ENCODE assay signal across 14 cellular contexts in genomic region chr1:2271134-2271785, GRCh38. TPM values are rescaled to one million over a fixed set of nuclear protein-coding genes. Genes with fewer than 3 reads are reported as not detected.
A peak's percentile ranks its signal among the peaks of the same experiment; 100 is the strongest.
DNase-seq lines count a peak whose midpoint lies in the region; FAIRE-seq and TF ChIP-seq lines count a peak whose summit lies in the region.
"Had no signal": no experiment of that assay in that cellular context is flagged by ENCODE, and none has a peak within 500 bp of the region (broad histone marks: within the 10 kb centered on the region; RNA-seq: fewer than 3 reads in every experiment).

No MANE protein-coding gene starts in this region.

- no peak overlapping the region for H3K56ac ChIP-seq in H1 (replicated peaks; ENCODE audit: insufficient read length, low read depth, low read length)

- no peaks in the 10 kb centered on the region for H3K23me2 ChIP-seq in H1 (ENCODE audit: low read depth, low read length)

- no peak overlapping the region for H3K23ac ChIP-seq in H1 (ENCODE audit: insufficient read length)

- no peak overlapping the region for H2BK12ac ChIP-seq in H1 (ENCODE audit: low read depth, low read length)

- CTCF ChIA-PET in H1 (lab: Charles Lee; ENCODE audit: partially characterized antibody), result no interaction called here

- no peak overlapping the region for H2BK20ac ChIP-seq in H1 (ENCODE audit: low read length)

- no peak overlapping the region; a peak in 1 of 4 replicates for H3K4me2 ChIP-seq in H1 (ENCODE audit: insufficient read depth in 1 of 2, low read depth in 2 of 2, low read length in 2 of 2)
- H3K4me2 ChIP-seq in Karpas-422 (ENCODE audit: low read depth, low read length, poor library complexity, severe bottlenecking), result no peak overlapping the region

- no peak for TF ChIP-seq CTCF in H1 (IDR thresholded peaks at IDR 0.05; ENCODE audit: control extremely low read depth in 1 of 3, insufficient read depth in 1 of 3, low read depth in 1 of 3, low read length in 3 of 3)
- TF ChIP-seq CTCF in mesothelial cell of epicardium (IDR thresholded peaks at IDR 0.05; ENCODE audit: unreplicated experiment), result no peak
- TF ChIP-seq CTCF in suprapubic skin (IDR thresholded peaks at IDR 0.05), result no peak

- H4K8ac ChIP-seq in H1 (ENCODE audit: extremely low read depth, insufficient read depth, low read length), result no peak overlapping the region; the same call in 1 of the 2 replicates

- no peaks in the 10 kb centered on the region for H3K36me3 ChIP-seq in HUES48 (ENCODE audit: control insufficient read depth, insufficient read depth, low read length)
- H3K36me3 ChIP-seq in H1 (ENCODE audit: control insufficient read depth in 2 of 4, insufficient read depth in 4 of 4, low read length in 3 of 4), result no peaks in the 10 kb centered on the region
- H3K36me3 ChIP-seq in suprapubic skin, result no peaks in the 10 kb centered on the region
- no peaks in the 10 kb centered on the region for H3K36me3 ChIP-seq in Karpas-422 (ENCODE audit: insufficient read depth, low read length)
- H3K36me3 ChIP-seq: neutrophil, thyroid gland had no signal

- WGBS in H1 (ENCODE audit: extremely low coverage in 1 of 2, insufficient coverage in 1 of 2, insufficient read length in 1 of 2, insufficient replicate concordance in 2 of 2, low coverage in 1 of 2, low lambda C conversion rate in 2 of 2, missing lambda C conversion rate in 1 of 2), 2 experiments, result 79% methylated on average over 27 of the region's 27 CpGs; no CpG with 5 or more reads in 1 of the 2 experiments
- 68% methylated on average over 13 of the region's 27 CpGs for WGBS in suprapubic skin

- no peak overlapping the region for H2BK120ac ChIP-seq in H1 (replicated peaks; ENCODE audit: low read depth, low read length)

- H2BK15ac ChIP-seq in H1 (ENCODE audit: low read length), result no peak overlapping the region

- H3K79me2 ChIP-seq in H1 (ENCODE audit: control insufficient read depth in 1 of 2, insufficient read depth in 2 of 2, low read length in 2 of 2), result peaks cover 45 to 97% of the 10 kb centered on the region in 2 experiments; a peak in 3 of 4 replicates
- no peaks in the 10 kb centered on the region for H3K79me2 ChIP-seq in Karpas-422 (ENCODE audit: low read length)

- H3K27me3 Mint-ChIP-seq in mesothelial cell of epicardium (ENCODE audit: low read depth), result no peaks in the 10 kb centered on the region

- peak overlapping the region; percentile 25 for H3K27ac Mint-ChIP-seq in mesothelial cell of epicardium

- TF ChIP-seq RAD21 in H1 (IDR thresholded peaks at IDR 0.05 in 1 of 2, conservative IDR thresholded peaks at IDR 0.05 in 1 of 2; ENCODE audit: low read depth in 2 of 2, low read length in 2 of 2), result no peak

- peak overlapping the region; percentile 42 for H3K27ac ChIP-seq in HUES48 (ENCODE audit: low read depth, low read length)
- 0 out of 2 replicates have a peak overlapping the region, but pooled peaks have one; percentile 15 for H3K27ac ChIP-seq in H1 (ENCODE audit: low read depth, low read length)
- peak overlapping the region; percentile 18 for H3K27ac ChIP-seq in suprapubic skin
- H3K27ac ChIP-seq in Karpas-422 (ENCODE audit: low read length), result no peak overlapping the region
- H3K27ac ChIP-seq: neutrophil had no signal

- no peak overlapping the region for H3K4me3 ChIP-seq in HUES48 (ENCODE audit: low read depth, low read length)
- no peak overlapping the region for H3K4me3 ChIP-seq in H1 (ENCODE audit: extremely low read depth in 1 of 4, insufficient read depth in 2 of 4, low read depth in 3 of 4, low read length in 4 of 4)
- no peak overlapping the region for H3K4me3 ChIP-seq in suprapubic skin
- H3K4me3 ChIP-seq in Karpas-422 (ENCODE audit: low read length), result no peak overlapping the region
- H3K4me3 ChIP-seq: thyroid gland had no signal

- peaks cover 42% of the 10 kb centered on the region for H3K79me1 ChIP-seq in H1 (ENCODE audit: low read depth, low read length)

- FAIRE-seq in H1 (lab: Jason Lieb, UNC), result no peak
- FAIRE-seq: HTR-8/SVneo had no signal

- H3K27me3 ChIP-seq in HUES48 (ENCODE audit: control insufficient read depth, insufficient read depth, low read length) (no peaks in the 10 kb centered on the region), H1 (replicated peaks in 1 of 4; ENCODE audit: control insufficient read depth in 3 of 4, extremely low read depth in 1 of 4, insufficient read depth in 3 of 4, low read length in 3 of 4) (no peaks in the 10 kb centered on the region), suprapubic skin (no peaks in the 10 kb centered on the region), Karpas-422 (ENCODE audit: low read length) (no peaks in the 10 kb centered on the region)
- H3K27me3 ChIP-seq: neutrophil, thyroid gland had no signal

- no peak overlapping the region for H4K5ac ChIP-seq in H1 (ENCODE audit: insufficient read length, low read depth, low read length)

- H2AFZ ChIP-seq in H1 (ENCODE audit: low read length) (no peak overlapping the region), Karpas-422 (ENCODE audit: low read length) (no peak overlapping the region)

- DNase-seq in H1 (ENCODE audit: low read depth in 1 of 2, low spot score in 2 of 2), result no peak
- DNase-seq in mesothelial cell of epicardium (ENCODE audit: low spot score in 2 of 2, unreplicated experiment in 2 of 2), result no peak
- no peak for DNase-seq in suprapubic skin (ENCODE audit: low spot score in 2 of 2)
- DNase-seq in NCI-H526 (lab: John Stamatoyannopoulos, UW), result no peak
- no peak for DNase-seq in Karpas-422
- DNase-seq in stimulated activated CD4-positive, alpha-beta T cell treated with anti-CD3 and anti-CD28 coated beads, Interleukin-12 subunit alpha, Interleukin-12 subunit beta, amount 100 ng/mL, for 4 hours, result no peak
- DNase-seq: activated gamma-delta T cell treated with Interleukin-2 at 50 U/mL for 16 hours; NCI-H1048; NCI-H2227 treated with DMSO at 0.1 percent for 48 hours; stimulated activated CD4-positive, alpha-beta T cell treated with anti-CD3 and anti-CD28 coated beads, Interleukin-15, amount 100 ng/mL, for 24 hours; thyroid gland had no signal

- no peak for TF ChIP-seq POLR2A in H1 (IDR thresholded peaks at IDR 0.05; ENCODE audit: control extremely low read depth in 1 of 2, low read depth in 2 of 2, low read length in 2 of 2)
- no peak for TF ChIP-seq POLR2A in suprapubic skin (IDR thresholded peaks at IDR 0.05)

- no peak overlapping the region for H2AK5ac ChIP-seq in H1 (ENCODE audit: low read depth, low read length)

- H3K4me1 ChIP-seq in HUES48 (ENCODE audit: control insufficient read depth, insufficient read depth, low read length), result peaks cover 21% of the 10 kb centered on the region
- peaks cover 0 to 37% (median 25%) of the 10 kb centered on the region in 4 experiments; a peak in 5 of 7 replicates for H3K4me1 ChIP-seq in H1 (replicated peaks in 1 of 4; ENCODE audit: control insufficient read depth in 3 of 4, insufficient read depth in 4 of 4, low read length in 3 of 4)
- H3K4me1 ChIP-seq in suprapubic skin, result peaks cover 97% of the 10 kb centered on the region
- H3K4me1 ChIP-seq in Karpas-422 (ENCODE audit: low read length), result no peaks in the 10 kb centered on the region

- H3K14ac ChIP-seq in H1 (ENCODE audit: insufficient read length), result no peak overlapping the region

- H3K9me3 ChIP-seq in HUES48 (ENCODE audit: control insufficient read depth, insufficient read depth, low read length), result no peaks in the 10 kb centered on the region
- no peaks in the 10 kb centered on the region for H3K9me3 ChIP-seq in H1 (ENCODE audit: insufficient read depth in 2 of 2, low read depth in 1 of 2, low read length in 1 of 2)
- H3K9me3 ChIP-seq in suprapubic skin, result no peaks in the 10 kb centered on the region
- no peaks in the 10 kb centered on the region for H3K9me3 ChIP-seq in Karpas-422 (ENCODE audit: low read length)
- H3K9me3 ChIP-seq: neutrophil, thyroid gland had no signal

- no peak overlapping the region for H3K4ac ChIP-seq in H1 (replicated peaks; ENCODE audit: insufficient read length, low read depth, low read length)

- no peaks in the 10 kb centered on the region for H3K9me2 ChIP-seq in Karpas-422 (replicated peaks; ENCODE audit: insufficient read depth, low read length)

- H3K9ac ChIP-seq in HUES48 (ENCODE audit: low read depth, low read length) (no peak overlapping the region), H1 (replicated peaks in 1 of 4; ENCODE audit: extremely low read depth in 1 of 4, low read depth in 3 of 4, low read length in 3 of 4) (no peak overlapping the region), Karpas-422 (ENCODE audit: low read length) (no peak overlapping the region)

- peaks cover 59% of the 10 kb centered on the region for H3K4me1 Mint-ChIP-seq in mesothelial cell of epicardium

- no peak overlapping the region for H2BK5ac ChIP-seq in H1 (ENCODE audit: low read depth, low read length)

- no peak overlapping the region; the same call in 1 of the 2 replicates for H3K18ac ChIP-seq in H1 (ENCODE audit: extremely low read depth, low read length)

- H3K9me3 Mint-ChIP-seq in mesothelial cell of epicardium, result no peaks in the 10 kb centered on the region

- no peak overlapping the region for H4K91ac ChIP-seq in H1 (replicated peaks; ENCODE audit: insufficient read length, low read length)

- H4K20me1 ChIP-seq in H1 (replicated peaks in 1 of 2; ENCODE audit: control insufficient read depth in 1 of 2, insufficient read depth in 2 of 2, low read length in 2 of 2), result peaks cover 35 to 73% of the 10 kb centered on the region in 2 experiments
- peaks cover 38% of the 10 kb centered on the region; the same call in 1 of the 2 replicates for H4K20me1 ChIP-seq in Karpas-422 (ENCODE audit: insufficient read depth, low read depth, low read length)

- POLR2A ChIA-PET in H1 (lab: Charles Lee; ENCODE audit: partially characterized antibody), result interaction anchor here (0.7 to 0.8 kb wide), 2 partner anchors 38 to 39 kb away, joined by 3 read pairs; no protein-coding TSS in a partner anchor

- H3K36me3 Mint-ChIP-seq in mesothelial cell of epicardium, result no peaks in the 10 kb centered on the region

- no peak overlapping the region for H3K4me3 Mint-ChIP-seq in mesothelial cell of epicardium

- TF ChIP-seq EP300 in H1 (IDR thresholded peaks at IDR 0.05; ENCODE audit: borderline replicate concordance in 1 of 2, low read depth in 2 of 2, low read length in 2 of 2) (no peak), suprapubic skin (IDR thresholded peaks at IDR 0.05) (no peak)

RNA-seq across cellular contexts. Expression of gene SKI, which starts 43.1 kb away (rescaled TPM):
- total RNA-seq in H1 (2021; fragmentation: NEBNext Ultra II Directional; extraction: Animal tissue kit (Norgen Biotek cat#: 25700)), result 80.2 and 87.6 TPM in 2 replicates
- polyA plus RNA-seq in H1 (2011; rRNA removed), result 8.3 and 14.5 TPM in 2 replicates
- polyA plus RNA-seq in H1 (2011; cell fraction: cytosol; rRNA removed), result 8.6 TPM
- 19.2 TPM for polyA plus RNA-seq in H1 (2011; cell fraction: nucleus; rRNA removed)
- polyA plus RNA-seq in H1 (2012, experiment 1 of 2), result 24.8 to 35.9 TPM (median 32.3 TPM) in 4 replicates
- polyA plus RNA-seq in H1 (2012, experiment 2 of 2), result 36.5 TPM
- 40.2 TPM for polyA plus RNA-seq in H1 (2013, experiment 1 of 2)
- 39.7 TPM for polyA plus RNA-seq in H1 (2013, experiment 2 of 2)
- polyA minus RNA-seq in H1 (2011; rRNA and poly(A)+ RNA removed), result 6.3 and 7.3 TPM in 2 replicates
- polyA minus RNA-seq in H1 (2011; cell fraction: cytosol; rRNA and poly(A)+ RNA removed), result 30.0 TPM
- 27.1 TPM for polyA minus RNA-seq in H1 (2011; cell fraction: nucleus; rRNA and poly(A)+ RNA removed)
- total RNA-seq in mesothelial cell of epicardium, result 105 to 110 TPM (median 105 TPM) in 3 replicates
- total RNA-seq in suprapubic skin, result 10 to 100 TPM; 51.8 to 91.2 (median 68.1) TPM
- total RNA-seq in Karpas-422 (2014; rRNA removed; shearing (Covaris generic); ENCODE audit: low replicate concordance), result 1.7 and 2.4 TPM in 2 replicates

Comparison
In these comparisons a context has a peak if more than half of its experiments do, and no peak if none do; other contexts are left out.
1. RNA of gene SKI, which starts 43.1 kb away (total RNA-seq): 105 to 110 TPM in mesothelial cell of epicardium, 80.2 to 87.6 TPM in H1 and 51.8 to 91.2 TPM in suprapubic skin; 1.7 to 2.4 TPM in Karpas-422; every median in the first group is over 10 times any median in the second.